In the genomic region with DNA sequence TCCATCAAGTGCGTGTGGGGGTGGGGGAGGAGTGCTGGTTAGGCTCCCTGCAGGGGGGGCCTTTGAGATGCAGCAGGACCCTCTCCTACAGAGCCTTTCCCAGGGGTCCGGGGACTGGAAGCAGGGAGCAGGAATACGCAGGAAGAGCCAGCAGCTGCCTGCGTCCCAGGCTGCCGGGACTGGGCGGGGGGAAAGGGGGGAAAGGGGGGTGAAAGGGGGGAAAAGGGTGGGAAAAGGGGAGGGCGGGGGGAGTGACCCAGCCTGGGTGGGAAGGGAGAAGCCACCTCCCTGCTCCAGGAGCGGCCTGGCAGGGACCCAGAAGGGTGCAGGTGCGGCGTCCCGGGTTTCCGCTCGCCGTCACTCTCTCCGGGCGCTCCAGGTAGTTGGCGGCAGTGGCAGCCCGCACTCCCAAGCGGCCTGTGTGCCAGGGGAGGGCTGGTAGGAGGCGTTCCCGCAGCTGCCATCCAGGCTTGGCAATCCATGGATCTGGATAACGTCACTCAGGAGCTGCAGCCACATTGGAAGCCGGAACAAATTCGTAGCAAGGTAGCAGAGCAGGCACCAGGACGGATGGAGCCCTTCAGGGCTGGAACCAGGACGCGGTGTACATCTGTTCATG, we compare ENCODE assay signal across 11 cellular contexts.
DNase-seq lines count a peak whose midpoint lies in the region; ATAC-seq, FAIRE-seq and TF ChIP-seq lines count a peak whose summit lies in the region.
"Had no signal": no experiment of that assay in that cellular context is flagged by ENCODE, and none has a peak within 500 bp of the region (broad histone marks: within the 10 kb centered on the region; RNA-seq: fewer than 3 reads in every experiment).

No MANE protein-coding gene starts in this region.

- no peak overlapping the region for H3K4me3 ChIP-seq in bronchial epithelial cell (ENCODE audit: low read depth, low read length)
- H3K4me3 ChIP-seq: neural progenitor cell had no signal

- peak; percentile 16 for DNase-seq in DMS 273 treated with DMSO at 0.1 percent for 48 hours (lab: John Stamatoyannopoulos, UW)
- DNase-seq in NCI-H2029 treated with DMSO at 0.1 percent for 48 hours (lab: John Stamatoyannopoulos, UW): peak; percentile 44
- peak; percentile 24 for DNase-seq in bronchial epithelial cell (ENCODE audit: low read depth)
- DNase-seq in left colon: peak; percentile 34 to 44
- DNase-seq in epidermal melanocyte (ENCODE audit: insufficient read length, low spot score): no peak
- DNase-seq in cortex of kidney (lab: John Stamatoyannopoulos, UW): no peak
- no peak for DNase-seq in AML-193 (lab: John Stamatoyannopoulos, UW)
- DNase-seq: T1000 had no signal

- FAIRE-seq in bronchial epithelial cell (lab: Jason Lieb, UNC): no peak
- FAIRE-seq: G401.6 had no signal

- H3K36me3 ChIP-seq in bronchial epithelial cell (ENCODE audit: control insufficient read depth, insufficient read depth, low read length): no peaks in the 10 kb centered on the region
- H3K36me3 ChIP-seq: neural progenitor cell had no signal

- no peaks in the 10 kb centered on the region for H3K27me3 ChIP-seq in bronchial epithelial cell (ENCODE audit: control insufficient read depth, insufficient read depth, low read length)
- H3K27me3 ChIP-seq: neural progenitor cell had no signal

- intact Hi-C loops in left colon (cut with DNase I, micrococcal nuclease): no loop called here

- peak; percentile 90 for ATAC-seq in left colon
- no peak for ATAC-seq in GM19035 (IDR thresholded peaks at IDR 0.05; ENCODE audit: unreplicated experiment)

- TF ChIP-seq CTCF in bronchial epithelial cell (IDR thresholded peaks at IDR 0.05; ENCODE audit: insufficient read depth, low read length, severe bottlenecking): no peak

Comparison
In these comparisons a context has a peak if more than half of its experiments do, and no peak if none do; other contexts are left out.
1. DNase-seq: peak in DMS 273 treated with DMSO at 0.1 percent for 48 hours (single experiment), NCI-H2029 treated with DMSO at 0.1 percent for 48 hours (single experiment), bronchial epithelial cell (single experiment) and left colon (2 of 2); none in epidermal melanocyte (single experiment), cortex of kidney (single experiment) and AML-193 (0 of 2).